Comparison of ENCODE assay signal across 9 cellular contexts in the genomic region with DNA sequence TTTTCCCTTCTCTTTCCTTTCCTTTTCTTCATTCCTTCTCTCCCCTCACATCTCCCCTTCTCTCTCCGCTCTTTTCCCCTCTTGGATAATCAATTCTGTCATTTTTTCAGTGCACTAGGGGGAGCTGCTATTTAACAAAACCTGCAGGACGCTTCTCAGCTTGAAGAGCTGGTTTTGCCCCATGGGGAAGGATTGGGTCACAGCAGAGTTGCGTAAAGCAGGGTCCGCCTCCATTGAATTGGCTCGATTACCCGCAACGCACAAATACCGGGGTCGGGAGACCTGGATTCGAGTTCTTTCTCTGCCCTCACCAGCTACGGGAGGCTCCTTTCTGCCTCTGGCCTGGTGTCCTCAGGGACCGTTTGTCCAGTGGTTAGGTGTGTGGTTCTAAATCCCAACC. TPM values are rescaled to one million over a fixed set of nuclear protein-coding genes. Genes with fewer than 3 reads are reported as not detected.
A peak's percentile ranks its signal among the peaks of the same experiment; 100 is the strongest.
DNase-seq lines count a peak whose midpoint lies in the region; ATAC-seq and TF ChIP-seq lines count a peak whose summit lies in the region.
"Had no signal": no experiment of that assay in that cellular context is flagged by ENCODE, and none has a peak within 500 bp of the region (broad histone marks: within the 10 kb centered on the region; RNA-seq: fewer than 3 reads in every experiment).

No MANE protein-coding gene starts in this region.

- peaks cover 0 to 10% (median 0%) of the 10 kb centered on the region in 5 experiments for H3K9me3 Mint-ChIP-seq in brain
- H3K9me3 Mint-ChIP-seq in activated CD4-positive, alpha-beta T cell treated with anti-CD3 and anti-CD28 coated beads for 36 hours (ENCODE audit: low read depth) = no peaks in the 10 kb centered on the region
- H3K9me3 Mint-ChIP-seq: activated naive CD8-positive, alpha-beta T cell treated with anti-CD3 and anti-CD28 coated beads, Interleukin-2, amount 10 ng/mL, durations not matched to agents 7 days and 5 days had no signal

- H3K4me1 ChIP-seq in liver (ENCODE audit: control insufficient read depth in 4 of 4, insufficient read depth in 4 of 4, low read length in 3 of 4) = peaks cover 1 to 38% (median 30%) of the 10 kb centered on the region in 4 donors

- no peaks in the 10 kb centered on the region for H3K27me3 ChIP-seq in liver (ENCODE audit: control insufficient read depth in 4 of 4, insufficient read depth in 4 of 4, low read length in 3 of 4)

- TF ChIP-seq RAD21 in liver (IDR thresholded peaks at IDR 0.05) = peak; percentile 91 to 92

- no peak overlapping the region for H3K9ac ChIP-seq in liver (ENCODE audit: low read depth in 1 of 2, low read length in 2 of 2)

- H3K36me3 ChIP-seq in liver (ENCODE audit: control insufficient read depth in 4 of 4, insufficient read depth in 3 of 4, low read depth in 1 of 4, low read length in 3 of 4) = no peaks in the 10 kb centered on the region

- H3K27ac Mint-ChIP-seq in brain = no peak overlapping the region
- no peak overlapping the region for H3K27ac Mint-ChIP-seq in activated CD4-positive, alpha-beta T cell treated with anti-CD3 and anti-CD28 coated beads for 36 hours
- H3K27ac Mint-ChIP-seq: activated naive CD8-positive, alpha-beta T cell treated with anti-CD3 and anti-CD28 coated beads, Interleukin-2, amount 10 ng/mL, durations not matched to agents 7 days and 5 days had no signal

- H3K9me3 ChIP-seq in liver (ENCODE audit: control insufficient read depth in 4 of 4, low read length in 3 of 4) = no peaks in the 10 kb centered on the region

- 17% methylated on average over 12 of the region's 12 CpGs for WGBS in liver

- intact Hi-C loops in activated CD4-positive, alpha-beta T cell treated with anti-CD3 and anti-CD28 coated beads for 36 hours (cut with DNase I, micrococcal nuclease) = no loop called here

- no peak for ATAC-seq in HG03469 (IDR thresholded peaks at IDR 0.05; ENCODE audit: unreplicated experiment)
- no peak for ATAC-seq in activated CD4-positive, CD25-positive, alpha-beta regulatory T cell treated with anti-CD3 and anti-CD28 coated beads, Interleukin-2, amount 50 U/mL, for 24 hours
- no peak for ATAC-seq in activated CD4-positive, alpha-beta T cell treated with anti-CD3 and anti-CD28 coated beads for 36 hours

- peaks cover 16% of the 10 kb centered on the region for H3K4me1 Mint-ChIP-seq in brain
- H3K4me1 Mint-ChIP-seq in activated CD4-positive, alpha-beta T cell treated with anti-CD3 and anti-CD28 coated beads for 36 hours = no peaks in the 10 kb centered on the region
- H3K4me1 Mint-ChIP-seq: activated naive CD8-positive, alpha-beta T cell treated with anti-CD3 and anti-CD28 coated beads, Interleukin-2, amount 10 ng/mL, durations not matched to agents 7 days and 5 days had no signal

- H3K36me3 Mint-ChIP-seq in brain = no peaks in the 10 kb centered on the region
- no peaks in the 10 kb centered on the region for H3K36me3 Mint-ChIP-seq in activated CD4-positive, alpha-beta T cell treated with anti-CD3 and anti-CD28 coated beads for 36 hours (ENCODE audit: low read depth)
- H3K36me3 Mint-ChIP-seq: activated naive CD8-positive, alpha-beta T cell treated with anti-CD3 and anti-CD28 coated beads, Interleukin-2, amount 10 ng/mL, durations not matched to agents 7 days and 5 days had no signal

- POLR2A ChIA-PET in activated CD4-positive, alpha-beta T cell treated with anti-CD3 and anti-CD28 coated beads for 36 hours (lab: Charles Lee) = no interaction called here

- peak overlapping the region in 2 of 3 donors; percentile 20 to 49 for H3K4me3 ChIP-seq in liver (ENCODE audit: low read depth in 1 of 3, low read length in 3 of 3)

- CTCF ChIA-PET in activated CD4-positive, alpha-beta T cell treated with anti-CD3 and anti-CD28 coated beads for 36 hours (lab: Charles Lee) = no interaction called here

- peaks cover 41% of the 10 kb centered on the region for H3K27me3 Mint-ChIP-seq in brain
- peaks cover 36% of the 10 kb centered on the region for H3K27me3 Mint-ChIP-seq in activated CD4-positive, alpha-beta T cell treated with anti-CD3 and anti-CD28 coated beads for 36 hours

- TF ChIP-seq CTCF in brain (conservative IDR thresholded peaks at IDR 0.05) (peak; percentile 49 to 51), liver (IDR thresholded peaks at IDR 0.05; ENCODE audit: low read depth, low read length, missing input control) (peak; percentile 57)

- H3K4me3 Mint-ChIP-seq in brain = no peak overlapping the region
- H3K4me3 Mint-ChIP-seq in activated CD4-positive, alpha-beta T cell treated with anti-CD3 and anti-CD28 coated beads for 36 hours = no peak overlapping the region
- H3K4me3 Mint-ChIP-seq: activated naive CD8-positive, alpha-beta T cell treated with anti-CD3 and anti-CD28 coated beads, Interleukin-2, amount 10 ng/mL, durations not matched to agents 7 days and 5 days had no signal

- DNase-seq in DMS153 treated with DMSO at 0.1 percent for 48 hours (lab: John Stamatoyannopoulos, UW; ENCODE audit: unreplicated experiment) (peak; percentile 62), NCI-H187 treated with DMSO at 0.1 percent for 48 hours (lab: John Stamatoyannopoulos, UW) (peak; percentile 24), NCI-H2029 (lab: John Stamatoyannopoulos, UW) (no peak)
- no peak for DNase-seq in activated CD4-positive, alpha-beta T cell treated with anti-CD3 and anti-CD28 coated beads for 36 hours
- DNase-seq: activated naive CD8-positive, alpha-beta T cell treated with anti-CD3 and anti-CD28 coated beads, Interleukin-2, amount 10 ng/mL, durations not matched to agents 7 days and 5 days had no signal

- H3K27ac ChIP-seq in liver (ENCODE audit: low read depth in 1 of 2, low read length in 2 of 2) = peak overlapping the region in 1 of 2 donors; percentile 16

TF ChIP-seq in liver, 16 proteins besides CTCF, POLR2A, EP300 and RAD21:
- TF ChIP-seq SP1 (IDR thresholded peaks at IDR 0.05) (peak; percentile 44), RXRA (IDR thresholded peaks at IDR 0.05) (peak; percentile 58 to 71), YY1 (IDR thresholded peaks at IDR 0.05) (peak; percentile 88), HNF4A (conservative IDR thresholded peaks at IDR 0.05) (peak; percentile 49 to 53), EGR1 (IDR thresholded peaks at IDR 0.05; ENCODE audit: low read depth in 2 of 2) (no peak), FOXA1 (IDR thresholded peaks at IDR 0.05) (no peak), FOXA2 (IDR thresholded peaks at IDR 0.05) (no peak), NR2F2 (IDR thresholded peaks at IDR 0.05) (no peak)
- TF ChIP-seq, protein P1, sequence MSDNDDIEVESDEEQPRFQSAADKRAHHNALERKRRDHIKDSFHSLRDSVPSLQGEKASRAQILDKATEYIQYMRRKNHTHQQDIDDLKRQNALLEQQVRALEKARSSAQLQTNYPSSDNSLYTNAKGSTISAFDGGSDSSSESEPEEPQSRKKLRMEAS (IDR thresholded peaks at IDR 0.05) = peak; percentile 5
- TF ChIP-seq, protein P2, sequence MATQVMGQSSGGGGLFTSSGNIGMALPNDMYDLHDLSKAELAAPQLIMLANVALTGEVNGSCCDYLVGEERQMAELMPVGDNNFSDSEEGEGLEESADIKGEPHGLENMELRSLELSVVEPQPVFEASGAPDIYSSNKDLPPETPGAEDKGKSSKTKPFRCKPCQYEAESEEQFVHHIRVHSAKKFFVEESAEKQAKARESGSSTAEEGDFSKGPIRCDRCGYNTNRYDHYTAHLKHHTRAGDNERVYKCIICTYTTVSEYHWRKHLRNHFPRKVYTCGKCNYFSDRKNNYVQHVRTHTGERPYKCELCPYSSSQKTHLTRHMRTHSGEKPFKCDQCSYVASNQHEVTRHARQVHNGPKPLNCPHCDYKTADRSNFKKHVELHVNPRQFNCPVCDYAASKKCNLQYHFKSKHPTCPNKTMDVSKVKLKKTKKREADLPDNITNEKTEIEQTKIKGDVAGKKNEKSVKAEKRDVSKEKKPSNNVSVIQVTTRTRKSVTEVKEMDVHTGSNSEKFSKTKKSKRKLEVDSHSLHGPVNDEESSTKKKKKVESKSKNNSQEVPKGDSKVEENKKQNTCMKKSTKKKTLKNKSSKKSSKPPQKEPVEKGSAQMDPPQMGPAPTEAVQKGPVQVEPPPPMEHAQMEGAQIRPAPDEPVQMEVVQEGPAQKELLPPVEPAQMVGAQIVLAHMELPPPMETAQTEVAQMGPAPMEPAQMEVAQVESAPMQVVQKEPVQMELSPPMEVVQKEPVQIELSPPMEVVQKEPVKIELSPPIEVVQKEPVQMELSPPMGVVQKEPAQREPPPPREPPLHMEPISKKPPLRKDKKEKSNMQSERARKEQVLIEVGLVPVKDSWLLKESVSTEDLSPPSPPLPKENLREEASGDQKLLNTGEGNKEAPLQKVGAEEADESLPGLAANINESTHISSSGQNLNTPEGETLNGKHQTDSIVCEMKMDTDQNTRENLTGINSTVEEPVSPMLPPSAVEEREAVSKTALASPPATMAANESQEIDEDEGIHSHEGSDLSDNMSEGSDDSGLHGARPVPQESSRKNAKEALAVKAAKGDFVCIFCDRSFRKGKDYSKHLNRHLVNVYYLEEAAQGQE (IDR thresholded peaks at IDR 0.05) = peak; percentile 33

RNA-seq across cellular contexts. Expression of a gene that starts 42.1 kb away (rescaled TPM):
- 1,071 TPM for polyA plus RNA-seq in brain (ENCODE audit: insufficient read depth, low read depth, low replicate concordance)
- not detected for total RNA-seq in liver
- under 1 TPM in 1 of 2 donors, not detected in 1; 0.05 TPM for polyA plus RNA-seq in liver
- total RNA-seq in activated CD4-positive, alpha-beta T cell treated with anti-CD3 and anti-CD28 coated beads for 36 hours = not detected
- total RNA-seq: activated naive CD8-positive, alpha-beta T cell treated with anti-CD3 and anti-CD28 coated beads, Interleukin-2, amount 10 ng/mL, durations not matched to agents 7 days and 5 days had no signal

Comparison
In these comparisons a context has a peak if more than half of its experiments do, and no peak if none do; other contexts are left out.
1. DNase-seq: peak in DMS153 treated with DMSO at 0.1 percent for 48 hours (single experiment) and NCI-H187 treated with DMSO at 0.1 percent for 48 hours (single experiment); none in NCI-H2029 (single experiment) and activated CD4-positive, alpha-beta T cell treated with anti-CD3 and anti-CD28 coated beads for 36 hours (single experiment).